20 cellular contexts compared by ENCODE assay signal in genomic region chr2:233311241-233311926, GRCh38. TPM values are rescaled to one million over a fixed set of nuclear protein-coding genes. Genes with fewer than 3 reads are reported as not detected.
DNase-seq lines count a peak whose midpoint lies in the region; ATAC-seq and TF ChIP-seq lines count a peak whose summit lies in the region.
"Had no signal": no experiment of that assay in that cellular context is flagged by ENCODE, and none has a peak within 500 bp of the region (broad histone marks: within the 10 kb centered on the region; RNA-seq: fewer than 3 reads in every experiment).

No MANE protein-coding gene starts in this region.

- TF ChIP-seq CTCF in CD14-positive monocyte (IDR thresholded peaks at IDR 0.05): peak; percentile 12
- TF ChIP-seq CTCF in WTC11 (IDR thresholded peaks at IDR 0.05): no peak

- POLR2A ChIA-PET in WTC11 (lab: Charles Lee): no interaction called here

- H3K27me3 Mint-ChIP-seq in CD14-positive monocyte (ENCODE audit: low read depth in 3 of 3) (peaks cover 2 to 12% (median 6%) of the 10 kb centered on the region in 3 donors), WTC11 (ENCODE audit: low read depth) (no peaks in the 10 kb centered on the region), immature natural killer cell (ENCODE audit: low read depth in 3 of 3) (peaks cover 3 to 8% (median 5%) of the 10 kb centered on the region in 3 donors)
- no peaks in the 10 kb centered on the region for H3K27me3 Mint-ChIP-seq in stimulated activated memory B cell treated with anti-CD40 and anti-IgM and Interleukin-4, amounts not matched to agents 10 μg/mL and 1 μg/mL and 100 μg/mL, for 72 hours
- H3K27me3 Mint-ChIP-seq: CD4-positive, alpha-beta memory T cell had no signal

- H3K9me3 Mint-ChIP-seq in CD14-positive monocyte (peaks cover 0 to 5% (median 0%) of the 10 kb centered on the region in 7 donors), WTC11 (peaks cover 5% of the 10 kb centered on the region; the same call in 1 of the 2 replicates), immature natural killer cell (no peaks in the 10 kb centered on the region)
- H3K9me3 Mint-ChIP-seq in stimulated activated memory B cell treated with anti-CD40 and anti-IgM and Interleukin-4, amounts not matched to agents 10 μg/mL and 1 μg/mL and 100 μg/mL, for 72 hours: no peaks in the 10 kb centered on the region

- H3K27ac Mint-ChIP-seq in CD14-positive monocyte: peak overlapping the region in 2 of 7 donors; percentile 51 to 68
- H3K27ac Mint-ChIP-seq in WTC11: no peak overlapping the region
- H3K27ac Mint-ChIP-seq in immature natural killer cell: peak overlapping the region; percentile 45 to 71 (median 54)
- H3K27ac Mint-ChIP-seq in stimulated activated memory B cell treated with anti-CD40 and anti-IgM and Interleukin-4, amounts not matched to agents 10 μg/mL and 1 μg/mL and 100 μg/mL, for 72 hours: peak overlapping the region; percentile 33

- CTCF ChIA-PET in WTC11 (lab: Charles Lee): interaction anchor here (1.3 kb wide), 1 partner anchor 42 kb away, joined by 5 read pairs; no protein-coding TSS in a partner anchor

- H3K4me3 Mint-ChIP-seq in CD14-positive monocyte (no peak overlapping the region), WTC11 (no peak overlapping the region), immature natural killer cell (peak overlapping the region; percentile 34 to 67 (median 58))
- no peak overlapping the region for H3K4me3 Mint-ChIP-seq in stimulated activated memory B cell treated with anti-CD40 and anti-IgM and Interleukin-4, amounts not matched to agents 10 μg/mL and 1 μg/mL and 100 μg/mL, for 72 hours

- intact Hi-C loops in CD14-positive monocyte (cut with micrococcal nuclease): no loop called here

- DNase-seq in CD14-positive monocyte (ENCODE audit: low spot score) (no peak), WTC11 (ENCODE audit: low spot score) (no peak), immature natural killer cell (peak; percentile 52 to 66 (median 61)), NCI-H526 (lab: John Stamatoyannopoulos, UW) (no peak), NOMO-1 treated with DMSO at 0.1 percent for 48 hours (lab: John Stamatoyannopoulos, UW; ENCODE audit: unreplicated experiment) (no peak)
- DNase-seq: CD4-positive, alpha-beta memory T cell; DMS79 treated with DMSO at 0.1 percent for 48 hours; GM23248; NCI-H1092; NCI-H146; NCI-H2081; NCI-H510A; NCI-H82; Peyer's patch; Right ventricle myocardium superior; SK-N-SH had no signal

- H3K36me3 Mint-ChIP-seq in CD14-positive monocyte (no peaks in the 10 kb centered on the region), WTC11 (no peaks in the 10 kb centered on the region), immature natural killer cell (no peaks in the 10 kb centered on the region)
- no peaks in the 10 kb centered on the region for H3K36me3 Mint-ChIP-seq in stimulated activated memory B cell treated with anti-CD40 and anti-IgM and Interleukin-4, amounts not matched to agents 10 μg/mL and 1 μg/mL and 100 μg/mL, for 72 hours
- H3K36me3 Mint-ChIP-seq: CD4-positive, alpha-beta memory T cell had no signal

- ATAC-seq in WTC11: no peak; the same call in 1 of the 2 replicates
- no peak for ATAC-seq in stimulated activated memory B cell treated with anti-CD40 and anti-IgM and Interleukin-4, amounts not matched to agents 10 μg/mL and 1 μg/mL and 100 μg/mL, for 72 hours
- ATAC-seq in GM21447 (IDR thresholded peaks at IDR 0.05; ENCODE audit: unreplicated experiment): no peak

- H3K4me1 Mint-ChIP-seq in CD14-positive monocyte (peaks cover 7% of the 10 kb centered on the region), WTC11 (no peaks in the 10 kb centered on the region), immature natural killer cell (peaks cover 31 to 33% of the 10 kb centered on the region in 2 donors)
- peaks cover 32% of the 10 kb centered on the region for H3K4me1 Mint-ChIP-seq in stimulated activated memory B cell treated with anti-CD40 and anti-IgM and Interleukin-4, amounts not matched to agents 10 μg/mL and 1 μg/mL and 100 μg/mL, for 72 hours

TF ChIP-seq in WTC11, 78 proteins besides CTCF, POLR2A, EP300 and RAD21:
- TF ChIP-seq USF2 (CRISPR knock-in tag; IDR thresholded peaks at IDR 0.05) (peak; percentile 47; the same call in 1 of the 2 replicates), FOXK1 (CRISPR knock-in tag; IDR thresholded peaks at IDR 0.05) (no peak), USF1 (CRISPR knock-in tag; IDR thresholded peaks at IDR 0.05) (peak; percentile 21; the same call in 1 of the 2 replicates), FOXP1 (CRISPR knock-in tag; IDR thresholded peaks at IDR 0.05; ENCODE audit: borderline replicate concordance) (no peak)

RNA-seq across cellular contexts. Expression of gene SAG, which starts 3.8 kb away (rescaled TPM):
- polyA plus RNA-seq in CD14-positive monocyte: under 1 TPM in 1 of 2 donors, not detected in 1; 0.87 TPM
- 0.14 TPM in 1 of 3 replicates, not detected in the others for total RNA-seq in WTC11 (2021)
- polyA plus RNA-seq in immature natural killer cell: not detected
- total RNA-seq: G401, GM23248, MCF 10A, Peyer's patch, Right ventricle myocardium superior had no signal
- polyA plus RNA-seq: CD4-positive, alpha-beta memory T cell; GM23248; SK-N-SH had no signal

RNA-seq across cellular contexts. Expression of gene DGKD, which starts 42.9 kb away (rescaled TPM):
- polyA plus RNA-seq in CD14-positive monocyte (10 to 100 TPM; 14.5 to 16.6 TPM), immature natural killer cell (10 to 100 TPM; 15.9 to 60.6 (median 21.3) TPM)
- total RNA-seq in WTC11 (2021): 30.6 to 41.4 TPM (median 31.9 TPM) in 3 replicates

RNA-seq across cellular contexts. Expression of gene ATG16L1, which starts 59.9 kb away (rescaled TPM):
- polyA plus RNA-seq in CD14-positive monocyte (1 to 10 TPM; 3.3 to 4.3 TPM), immature natural killer cell (10 to 100 TPM in 2 of 3 donors, 1 to 10 TPM in 1; 9.3 to 16.4 (median 13.2) TPM)
- 31.8 to 36.4 TPM (median 32.5 TPM) in 3 replicates for total RNA-seq in WTC11 (2021)

Comparison
In these comparisons a context has a peak if more than half of its experiments do, and no peak if none do; other contexts are left out.
1. DNase-seq: peak in immature natural killer cell (3 of 3); none in CD14-positive monocyte (single experiment), WTC11 (single experiment), NCI-H526 (0 of 2) and NOMO-1 treated with DMSO at 0.1 percent for 48 hours (single experiment).
2. H3K4me3 Mint-ChIP-seq: peak in immature natural killer cell (5 of 5); none in CD14-positive monocyte (0 of 2), WTC11 (single experiment) and stimulated activated memory B cell treated with anti-CD40 and anti-IgM and Interleukin-4, amounts not matched to agents 10 μg/mL and 1 μg/mL and 100 μg/mL, for 72 hours (single experiment).